In genomic region chr11:68315581-68315920, GRCh38 we compare ENCODE assay signal across 12 cellular contexts. TPM values are rescaled to one million over a fixed set of nuclear protein-coding genes. Genes with fewer than 3 reads are reported as not detected.
A peak's percentile ranks its signal among the peaks of the same experiment; 100 is the strongest.
DNase-seq lines count a peak whose midpoint lies in the region; TF ChIP-seq lines count a peak whose summit lies in the region.
"Had no signal": no experiment of that assay in that cellular context is flagged by ENCODE, and none has a peak within 500 bp of the region (broad histone marks: within the 10 kb centered on the region; RNA-seq: fewer than 3 reads in every experiment).

No MANE protein-coding gene starts in this region.

- DNase-seq in HuH-7.5 (ENCODE audit: low spot score) (peak; percentile 84), adrenal gland (no peak), MG63 (no peak)
- DNase-seq in stimulated activated CD4-positive, alpha-beta T cell treated with anti-CD3 and anti-CD28 coated beads, Interleukin-1b, Interleukin-23, amount 100 ng/mL, for 48 hours = no peak
- DNase-seq in stimulated activated CD4-positive, alpha-beta T cell treated with anti-CD3 and anti-CD28 coated beads, Interleukin-2, amount 100 ng/mL, for 24 hours = no peak
- DNase-seq: activated T-cell treated with anti-CD3 and anti-CD28 coated beads, Interleukin-2, amount 50 U/mL, for 1 hour; DMS79 treated with DMSO at 0.1 percent for 48 hours; MM.1S; NCI-H748 treated with DMSO at 0.1 percent for 48 hours had no signal

- TF ChIP-seq CTCF in adrenal gland (IDR thresholded peaks at IDR 0.05) (no peak), liver (IDR thresholded peaks at IDR 0.05; ENCODE audit: low read depth, low read length, missing input control) (no peak)

- H3K36me3 ChIP-seq in adrenal gland (replicated peaks in 1 of 2) (no peaks in the 10 kb centered on the region), liver (ENCODE audit: control insufficient read depth in 4 of 4, insufficient read depth in 3 of 4, low read depth in 1 of 4, low read length in 3 of 4) (no peaks in the 10 kb centered on the region), stomach smooth muscle (ENCODE audit: control insufficient read depth in 2 of 2, insufficient read depth in 2 of 2, low read length in 2 of 2) (no peaks in the 10 kb centered on the region), MG63 (no peaks in the 10 kb centered on the region)
- H3K36me3 ChIP-seq: neutrophil had no signal

- no peak for TF ChIP-seq POLR2A in adrenal gland (IDR thresholded peaks at IDR 0.05)

- H3K27me3 ChIP-seq in adrenal gland = no peaks in the 10 kb centered on the region
- H3K27me3 ChIP-seq in liver (ENCODE audit: control insufficient read depth in 4 of 4, insufficient read depth in 4 of 4, low read length in 3 of 4) = no peaks in the 10 kb centered on the region
- H3K27me3 ChIP-seq in stomach smooth muscle (ENCODE audit: control insufficient read depth in 1 of 2, insufficient read depth in 2 of 2, low read length in 2 of 2) = no peaks in the 10 kb centered on the region
- no peaks in the 10 kb centered on the region for H3K27me3 ChIP-seq in MG63

- H3K4me1 ChIP-seq in adrenal gland (replicated peaks in 1 of 2) (peaks cover 34 to 58% of the 10 kb centered on the region in 2 donors), liver (ENCODE audit: control insufficient read depth in 4 of 4, insufficient read depth in 4 of 4, low read length in 3 of 4) (peaks cover 16 to 42% (median 36%) of the 10 kb centered on the region in 4 donors), stomach smooth muscle (ENCODE audit: control insufficient read depth, insufficient read depth, low read length) (peaks cover 44% of the 10 kb centered on the region)

- H3K4me3 ChIP-seq in adrenal gland (no peak overlapping the region), liver (ENCODE audit: low read depth in 1 of 3, low read length in 3 of 3) (peak overlapping the region; percentile 13 to 45 (median 33)), stomach smooth muscle (ENCODE audit: low read length in 2 of 2) (peak overlapping the region; percentile 4 to 84), MG63 (no peak overlapping the region)

- peak overlapping the region in 4 of 5 donors; percentile 50 to 92 (median 83) for H3K27ac ChIP-seq in adrenal gland
- H3K27ac ChIP-seq in liver (ENCODE audit: low read depth in 1 of 2, low read length in 2 of 2) = peak overlapping the region; percentile 92 to 95
- peak overlapping the region; percentile 76 for H3K27ac ChIP-seq in stomach smooth muscle (ENCODE audit: low read length)
- H3K27ac ChIP-seq: neutrophil had no signal

- H3K9ac ChIP-seq in liver (ENCODE audit: low read depth in 1 of 2, low read length in 2 of 2) = peak overlapping the region; percentile 30 to 41
- peak overlapping the region in 1 of 2 donors; percentile 47 for H3K9ac ChIP-seq in stomach smooth muscle (ENCODE audit: low read length in 2 of 2)

- intact Hi-C loops in adrenal gland (cut with DNase I) = no loop called here

- H3K9me3 ChIP-seq in adrenal gland (replicated peaks in 1 of 3) (no peaks in the 10 kb centered on the region), liver (ENCODE audit: control insufficient read depth in 4 of 4, low read length in 3 of 4) (no peaks in the 10 kb centered on the region), stomach smooth muscle (ENCODE audit: control insufficient read depth in 2 of 2, low read length in 2 of 2) (no peaks in the 10 kb centered on the region), MG63 (no peaks in the 10 kb centered on the region)
- H3K9me3 ChIP-seq: neutrophil had no signal

- 57 to 70% (median 64%) methylated on average over 6 to 10 of the region's 10 CpGs for WGBS in adrenal gland, 4 donors
- 44% methylated on average over 10 of the region's 10 CpGs for WGBS in liver

- TF ChIP-seq RAD21 in liver (IDR thresholded peaks at IDR 0.05) = no peak

TF ChIP-seq in liver, 16 proteins besides CTCF, POLR2A, EP300 and RAD21:
- TF ChIP-seq GABPA (IDR thresholded peaks at IDR 0.05 in 1 of 2, conservative IDR thresholded peaks at IDR 0.05 in 1 of 2) (no peak), JUND (IDR thresholded peaks at IDR 0.05) (no peak), HNF4G (IDR thresholded peaks at IDR 0.05) (no peak), ZBTB33 (IDR thresholded peaks at IDR 0.05) (no peak), REST (IDR thresholded peaks at IDR 0.05) (no peak), RXRA (IDR thresholded peaks at IDR 0.05) (no peak), HNF4A (conservative IDR thresholded peaks at IDR 0.05) (no peak), FOXA2 (IDR thresholded peaks at IDR 0.05) (no peak), EGR1 (IDR thresholded peaks at IDR 0.05; ENCODE audit: low read depth in 2 of 2) (no peak), TAF1 (conservative IDR thresholded peaks at IDR 0.05) (no peak), SP1 (IDR thresholded peaks at IDR 0.05) (no peak), NR2F2 (IDR thresholded peaks at IDR 0.05) (no peak), FOXA1 (IDR thresholded peaks at IDR 0.05) (no peak)
- TF ChIP-seq, protein P1, sequence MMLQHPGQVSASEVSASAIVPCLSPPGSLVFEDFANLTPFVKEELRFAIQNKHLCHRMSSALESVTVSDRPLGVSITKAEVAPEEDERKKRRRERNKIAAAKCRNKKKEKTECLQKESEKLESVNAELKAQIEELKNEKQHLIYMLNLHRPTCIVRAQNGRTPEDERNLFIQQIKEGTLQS (IDR thresholded peaks at IDR 0.05) = no peak
- TF ChIP-seq, protein P2, sequence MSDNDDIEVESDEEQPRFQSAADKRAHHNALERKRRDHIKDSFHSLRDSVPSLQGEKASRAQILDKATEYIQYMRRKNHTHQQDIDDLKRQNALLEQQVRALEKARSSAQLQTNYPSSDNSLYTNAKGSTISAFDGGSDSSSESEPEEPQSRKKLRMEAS (IDR thresholded peaks at IDR 0.05) = no peak

RNA-seq across cellular contexts. Expression of gene LRP5, which starts 3.2 kb away (rescaled TPM):
- 100 to 1,000 TPM in 1 of 8 donors, 10 to 100 TPM in 7; 45.3 to 277 (median 75.8) TPM for total RNA-seq in adrenal gland
- 100 to 1,000 TPM in 2 of 3 donors, 10 to 100 TPM in 1; 14.2 to 104 (median 104) TPM for polyA plus RNA-seq in adrenal gland
- total RNA-seq in liver = 10 to 100 TPM; 53.8 to 99.3 TPM
- polyA plus RNA-seq in liver = 10 to 100 TPM; 48.9 to 88.8 TPM
- total RNA-seq in MG63 (2014; rRNA removed; shearing (Covaris generic); ENCODE audit: low replicate concordance) = 16.9 and 23.5 TPM in 2 replicates

RNA-seq across cellular contexts. Expression of gene C11orf24, which starts 43.8 kb away (rescaled TPM):
- total RNA-seq in adrenal gland (10 to 100 TPM; 18.7 to 41.2 (median 27.2) TPM), liver (10 to 100 TPM in 1 of 2 donors, 1 to 10 TPM in 1; 7.8 to 39.8 TPM)
- polyA plus RNA-seq in adrenal gland (10 to 100 TPM; 23.4 to 46.5 (median 27.3) TPM), liver (10 to 100 TPM; 24.2 to 50.3 TPM)
- 26.3 and 30.3 TPM in 2 replicates for total RNA-seq in MG63 (2014; rRNA removed; shearing (Covaris generic); ENCODE audit: low replicate concordance)

Comparison
In these comparisons a context has a peak if more than half of its experiments do, and no peak if none do; other contexts are left out.
1. H3K4me3 ChIP-seq: peak in liver (3 of 3) and stomach smooth muscle (2 of 2); none in adrenal gland (0 of 4) and MG63 (single experiment).
2. Peak in every context shown above with its lines, with median percentiles within 50 percentile points of each other: H3K27ac ChIP-seq.